Comparison of ENCODE assay signal across 13 cellular contexts in genomic region chr2:74501335-74502071, GRCh38. TPM values are rescaled to one million over a fixed set of nuclear protein-coding genes. Genes with fewer than 3 reads are reported as not detected.
DNase-seq lines count a peak whose midpoint lies in the region; ATAC-seq and TF ChIP-seq lines count a peak whose summit lies in the region.
"Had no signal": no experiment of that assay in that cellular context is flagged by ENCODE, and none has a peak within 500 bp of the region (broad histone marks: within the 10 kb centered on the region; RNA-seq: fewer than 3 reads in every experiment).

No MANE protein-coding gene starts in this region.

- DNase-seq in GM20000 (ENCODE audit: low spot score): peak; percentile 25
- DNase-seq in NCI-H82 treated with DMSO at 0.1 percent for 48 hours (lab: John Stamatoyannopoulos, UW; ENCODE audit: unreplicated experiment): peak; percentile 92
- DNase-seq in epithelial cell of proximal tubule (ENCODE audit: low read depth): no peak
- DNase-seq in neural progenitor cell (ENCODE audit: low spot score): peak; percentile 41
- DNase-seq in activated effector memory CD4-positive, alpha-beta T cell treated with anti-CD3 and anti-CD28 coated beads, Interleukin-2, amount 50 U/mL, for 16 hours: no peak
- DNase-seq: activated CD8-positive, alpha-beta memory T cell treated with anti-CD3 and anti-CD28 coated beads, Interleukin-2, amount 50 U/mL, for 4 hours; GF-D8; NCI-H226; Right ventricle myocardium superior had no signal

- H3K4me3 Mint-ChIP-seq in neural progenitor cell: peak overlapping the region; percentile 80

- H3K9me3 Mint-ChIP-seq in neural progenitor cell: peaks cover 2% of the 10 kb centered on the region

- peak overlapping the region; percentile 94 for H3K4me3 ChIP-seq in epithelial cell of proximal tubule (ENCODE audit: low read depth, low read length)
- H3K4me3 ChIP-seq in neural progenitor cell: no peak overlapping the region

- no peak overlapping the region for H3K27ac Mint-ChIP-seq in neural progenitor cell

- peaks cover 9% of the 10 kb centered on the region for H3K79me2 ChIP-seq in neural progenitor cell (ENCODE audit: low read depth)

- no peak overlapping the region for H3K9ac ChIP-seq in neural progenitor cell

- no peak overlapping the region for H2AFZ ChIP-seq in neural progenitor cell (replicated peaks)

- no peaks in the 10 kb centered on the region for H3K36me3 ChIP-seq in neural progenitor cell

- peaks cover 96% of the 10 kb centered on the region for H3K27me3 ChIP-seq in neural progenitor cell

- peaks cover 37% of the 10 kb centered on the region for H3K4me1 ChIP-seq in neural progenitor cell

- H3F3A ChIP-seq in neural progenitor cell (ENCODE audit: low read depth): peaks cover 50% of the 10 kb centered on the region

- H3K27me3 Mint-ChIP-seq in neural progenitor cell (ENCODE audit: insufficient read depth, low read depth): peaks cover 82% of the 10 kb centered on the region

- H3K36me3 Mint-ChIP-seq in neural progenitor cell: peaks cover 18% of the 10 kb centered on the region

- TF ChIP-seq CTCF in GM20000 (IDR thresholded peaks at IDR 0.05; ENCODE audit: extremely low read depth, missing control alignments) (no peak), epithelial cell of proximal tubule (conservative IDR thresholded peaks at IDR 0.05; ENCODE audit: low read depth, low read length) (no peak), neural progenitor cell (IDR thresholded peaks at IDR 0.05) (no peak)

- H3K4me2 ChIP-seq in neural progenitor cell: peak overlapping the region; percentile 85

- peaks cover 46% of the 10 kb centered on the region for H3K4me1 Mint-ChIP-seq in neural progenitor cell

- H4K20me1 ChIP-seq in neural progenitor cell (ENCODE audit: low read depth): peaks cover 35% of the 10 kb centered on the region

- H3K27ac ChIP-seq in neural progenitor cell: no peak overlapping the region

- H3K9me3 ChIP-seq in neural progenitor cell (ENCODE audit: low read depth): no peaks in the 10 kb centered on the region

- ATAC-seq in GM21786 (IDR thresholded peaks at IDR 0.05; ENCODE audit: unreplicated experiment) (no peak), HG02870 (IDR thresholded peaks at IDR 0.05; ENCODE audit: unreplicated experiment) (no peak), GM19463 (IDR thresholded peaks at IDR 0.05; ENCODE audit: unreplicated experiment) (no peak)

RNA-seq across cellular contexts. Expression of gene LBX2, which starts 2.1 kb away (rescaled TPM):
- 1.3 and 1.7 TPM in 2 replicates for total RNA-seq in epithelial cell of proximal tubule
- 0.12 TPM in 1 of 2 replicates, not detected in the other for total RNA-seq in neural progenitor cell (ENCODE audit: low replicate concordance)

RNA-seq across cellular contexts. Expression of gene PCGF1, which starts 6.0 kb away (rescaled TPM):
- total RNA-seq in epithelial cell of proximal tubule (16.3 and 21.6 TPM in 2 replicates), neural progenitor cell (ENCODE audit: low replicate concordance) (10.9 and 13.8 TPM in 2 replicates)

RNA-seq across cellular contexts. Expression of gene TLX2, which starts 12.7 kb away (rescaled TPM):
- total RNA-seq in epithelial cell of proximal tubule (not detected in 2 replicates), neural progenitor cell (ENCODE audit: low replicate concordance) (not detected in 2 replicates)
- total RNA-seq: dermis microvascular lymphatic vessel endothelial cell, Right ventricle myocardium superior had no signal

RNA-seq across cellular contexts. Expression of gene TTC31, which starts 18.6 kb away (rescaled TPM):
- total RNA-seq in epithelial cell of proximal tubule (13.5 and 20.9 TPM in 2 replicates), neural progenitor cell (ENCODE audit: low replicate concordance) (22.6 and 41.1 TPM in 2 replicates)

RNA-seq across cellular contexts. Expression of gene CCDC142, which starts 18.7 kb away (rescaled TPM):
- total RNA-seq in epithelial cell of proximal tubule (3.9 and 5.8 TPM in 2 replicates), neural progenitor cell (ENCODE audit: low replicate concordance) (12.0 and 22.3 TPM in 2 replicates)

Comparison
In these comparisons a context has a peak if more than half of its experiments do, and no peak if none do; other contexts are left out.
1. DNase-seq: peak in GM20000 (single experiment), NCI-H82 treated with DMSO at 0.1 percent for 48 hours (single experiment) and neural progenitor cell (single experiment); none in epithelial cell of proximal tubule (single experiment) and activated effector memory CD4-positive, alpha-beta T cell treated with anti-CD3 and anti-CD28 coated beads, Interleukin-2, amount 50 U/mL, for 16 hours (single experiment).